1 cellular context compared by ENCODE assay signal in genomic region chr2:182261860-182262387, GRCh38.
A peak's percentile ranks its signal among the peaks of the same experiment; 100 is the strongest.
TF ChIP-seq lines count a peak whose summit lies in the region.

No MANE protein-coding gene starts in this region.

TF ChIP-seq in K562, 482 proteins besides CTCF, POLR2A, EP300 and RAD21 (continued from another document):
- TF ChIP-seq REST (CRISPR knock-in tag; IDR thresholded peaks at IDR 0.05; ENCODE audit: low read depth), result no peak
- no peak for TF ChIP-seq NFIX (CRISPR knock-in tag; IDR thresholded peaks at IDR 0.05; ENCODE audit: low read depth)
- TF ChIP-seq LEF1 (IDR thresholded peaks at IDR 0.05), result no peak
- no peak for TF ChIP-seq CAMTA2 (CRISPR knock-in tag; conservative IDR thresholded peaks at IDR 0.05)
- TF ChIP-seq SMAD3 (CRISPR knock-in tag; conservative IDR thresholded peaks at IDR 0.05), result no peak
- TF ChIP-seq NFYB (IDR thresholded peaks at IDR 0.05; ENCODE audit: extremely low read depth, insufficient read length), result no peak
- no peak for TF ChIP-seq VEZF1 (CRISPR knock-in tag; IDR thresholded peaks at IDR 0.05)
- no peak for TF ChIP-seq PURB (CRISPR knock-in tag; IDR thresholded peaks at IDR 0.05; ENCODE audit: low read depth)
- TF ChIP-seq U2AF1 (optimal IDR thresholded peaks at IDR 0.05; ENCODE audit: low read depth, low read length), result peak; percentile 72
- peak; percentile 74 for TF ChIP-seq U2AF2 (optimal IDR thresholded peaks at IDR 0.05; ENCODE audit: low read depth, low read length)
- no peak for TF ChIP-seq ETS2 (tag; IDR thresholded peaks at IDR 0.05; ENCODE audit: borderline replicate concordance, poor library complexity, severe bottlenecking)
- no peak for TF ChIP-seq PYGO2 (tag; IDR thresholded peaks at IDR 0.05)
